29 cellular contexts compared by ENCODE assay signal in genomic region chr9:14645648-14646047, GRCh38.
"Had no signal": no experiment of that assay in that cellular context is flagged by ENCODE, and none has a peak within 500 bp of the region (broad histone marks: within the 10 kb centered on the region; RNA-seq: fewer than 3 reads in every experiment).

No MANE protein-coding gene starts in this region.

- H3K27me3 Mint-ChIP-seq: activated CD4-positive, alpha-beta memory T cell treated with anti-CD3 and anti-CD28 coated beads, Interleukin-2, amount 10 ng/mL, durations not matched to agents 7 days and 5 days; activated CD4-positive, alpha-beta T cell treated with anti-CD3 and anti-CD28 coated beads, Interleukin-2, amount 10 ng/mL, durations not matched to agents 7 days and 5 days; activated naive CD4-positive, alpha-beta T cell treated with anti-CD3 and anti-CD28 coated beads, Interleukin-2, amount 50 U/mL, for 24 hours; activated naive CD8-positive, alpha-beta T cell treated with anti-CD3 and anti-CD28 coated beads, Interleukin-2, amount 50 U/mL, for 24 hours; activated T-cell treated with anti-CD3 and anti-CD28 coated beads, Interleukin-2, amount 50 U/mL, for 24 hours; central memory CD8-positive, alpha-beta T cell; dendritic cell treated with granulocyte-macrophage colony-stimulating factor and Interleukin-4, amounts not matched to agents 40 ng/mL and 50 ng/mL, for 4 days; naive B cell; stimulated activated naive CD8-positive, alpha-beta T cell treated with anti-CD3 and anti-CD28 coated beads, Interleukin-15, Interleukin-2, amounts not matched to agents 100 ng/mL and 50 ng/mL, for 24 hours; type B pancreatic cell had no signal

- H3K4me3 ChIP-seq: breast epithelium, esophagus squamous epithelium, right lobe of liver, skin epidermis, uterus had no signal

- H3K27ac ChIP-seq: breast epithelium, esophagus squamous epithelium, neutrophil, right lobe of liver, skin epidermis, uterus had no signal

- H3K4me1 ChIP-seq: breast epithelium, esophagus squamous epithelium, right lobe of liver, uterus had no signal

- H3K9me3 Mint-ChIP-seq: activated CD4-positive, alpha-beta memory T cell treated with anti-CD3 and anti-CD28 coated beads, Interleukin-2, amount 10 ng/mL, durations not matched to agents 7 days and 5 days; activated CD4-positive, alpha-beta T cell treated with anti-CD3 and anti-CD28 coated beads, Interleukin-2, amount 10 ng/mL, durations not matched to agents 7 days and 5 days; activated naive CD4-positive, alpha-beta T cell treated with anti-CD3 and anti-CD28 coated beads, Interleukin-2, amount 50 U/mL, for 24 hours; activated naive CD8-positive, alpha-beta T cell treated with anti-CD3 and anti-CD28 coated beads, Interleukin-2, amount 50 U/mL, for 24 hours; activated T-cell treated with anti-CD3 and anti-CD28 coated beads, Interleukin-2, amount 50 U/mL, for 24 hours; central memory CD8-positive, alpha-beta T cell; dendritic cell treated with granulocyte-macrophage colony-stimulating factor and Interleukin-4, amounts not matched to agents 40 ng/mL and 50 ng/mL, for 4 days; mesothelial cell of epicardium; naive B cell; nephron progenitor cell; stimulated activated naive CD8-positive, alpha-beta T cell treated with anti-CD3 and anti-CD28 coated beads, Interleukin-15, Interleukin-2, amounts not matched to agents 100 ng/mL and 50 ng/mL, for 24 hours; type B pancreatic cell had no signal

- H3K4me1 Mint-ChIP-seq: activated naive CD4-positive, alpha-beta T cell treated with anti-CD3 and anti-CD28 coated beads, Interleukin-2, amount 50 U/mL, for 24 hours; central memory CD8-positive, alpha-beta T cell; mesothelial cell of epicardium; nephron progenitor cell had no signal

- H3K36me3 ChIP-seq: breast epithelium, neutrophil, right lobe of liver, uterus had no signal

- ATAC-seq: activated naive CD8-positive, alpha-beta T cell treated with anti-CD3 and anti-CD28 coated beads, Interleukin-2, amount 50 U/mL, for 24 hours; left colon; right lobe of liver had no signal

- FAIRE-seq: kidney had no signal

- DNase-seq: activated CD4-positive, alpha-beta memory T cell treated with anti-CD3 and anti-CD28 coated beads, Interleukin-2, amount 10 ng/mL, durations not matched to agents 7 days and 5 days; activated CD4-positive, alpha-beta T cell treated with anti-CD3 and anti-CD28 coated beads, Interleukin-2, amount 10 ng/mL, durations not matched to agents 7 days and 5 days; activated CD4-positive, CD25-positive, alpha-beta regulatory T cell treated with anti-CD3 and anti-CD28 coated beads, Interleukin-2, amount 50 U/mL, for 72 hours; activated CD8-positive, alpha-beta memory T cell treated with anti-CD3 and anti-CD28 coated beads, Interleukin-2, amount 50 U/mL, for 48 hours; activated gamma-delta T cell treated with Interleukin-2 at 50 U/mL for 16 hours; activated naive CD8-positive, alpha-beta T cell treated with anti-CD3 and anti-CD28 coated beads, Interleukin-2, amount 50 U/mL, for 24 hours; activated T-cell treated with anti-CD3 and anti-CD28 coated beads, Interleukin-2, amount 50 U/mL, for 24 hours; amygdala; esophagus squamous epithelium; head of caudate nucleus; hippocampal formation; kidney; left colon; mammary epithelial cell; naive B cell; nephron progenitor cell; right lobe of liver; stimulated activated CD4-positive, alpha-beta T cell treated with anti-CD3 and anti-CD28 coated beads, Interleukin-12 subunit alpha, Interleukin-12 subunit beta, amount 100 ng/mL, for 4 hours; stimulated activated CD4-positive, alpha-beta T cell treated with anti-CD3 and anti-CD28 coated beads, Interleukin-4, amount 100 ng/mL, for 1 hour; uterus had no signal

- H3K27me3 ChIP-seq: breast epithelium, esophagus squamous epithelium, neutrophil, right lobe of liver, uterus had no signal

- H3K4me3 Mint-ChIP-seq: activated CD4-positive, alpha-beta memory T cell treated with anti-CD3 and anti-CD28 coated beads, Interleukin-2, amount 10 ng/mL, durations not matched to agents 7 days and 5 days; activated CD4-positive, alpha-beta T cell treated with anti-CD3 and anti-CD28 coated beads, Interleukin-2, amount 10 ng/mL, durations not matched to agents 7 days and 5 days; activated naive CD4-positive, alpha-beta T cell treated with anti-CD3 and anti-CD28 coated beads, Interleukin-2, amount 50 U/mL, for 24 hours; activated naive CD8-positive, alpha-beta T cell treated with anti-CD3 and anti-CD28 coated beads, Interleukin-2, amount 50 U/mL, for 24 hours; activated T-cell treated with anti-CD3 and anti-CD28 coated beads, Interleukin-2, amount 50 U/mL, for 24 hours; central memory CD8-positive, alpha-beta T cell; dendritic cell treated with granulocyte-macrophage colony-stimulating factor and Interleukin-4, amounts not matched to agents 40 ng/mL and 50 ng/mL, for 4 days; mesothelial cell of epicardium; naive B cell; nephron progenitor cell; stimulated activated naive CD8-positive, alpha-beta T cell treated with anti-CD3 and anti-CD28 coated beads, Interleukin-15, Interleukin-2, amounts not matched to agents 100 ng/mL and 50 ng/mL, for 24 hours; type B pancreatic cell had no signal

- H3K9me3 ChIP-seq: breast epithelium, esophagus squamous epithelium, neutrophil, right lobe of liver, uterus had no signal

- H3K27ac Mint-ChIP-seq: activated CD4-positive, alpha-beta memory T cell treated with anti-CD3 and anti-CD28 coated beads, Interleukin-2, amount 10 ng/mL, durations not matched to agents 7 days and 5 days; activated CD4-positive, alpha-beta T cell treated with anti-CD3 and anti-CD28 coated beads, Interleukin-2, amount 10 ng/mL, durations not matched to agents 7 days and 5 days; activated naive CD4-positive, alpha-beta T cell treated with anti-CD3 and anti-CD28 coated beads, Interleukin-2, amount 50 U/mL, for 24 hours; activated naive CD8-positive, alpha-beta T cell treated with anti-CD3 and anti-CD28 coated beads, Interleukin-2, amount 50 U/mL, for 24 hours; activated T-cell treated with anti-CD3 and anti-CD28 coated beads, Interleukin-2, amount 50 U/mL, for 24 hours; dendritic cell treated with granulocyte-macrophage colony-stimulating factor and Interleukin-4, amounts not matched to agents 40 ng/mL and 50 ng/mL, for 4 days; mesothelial cell of epicardium; nephron progenitor cell; type B pancreatic cell had no signal
